In the genomic region with DNA sequence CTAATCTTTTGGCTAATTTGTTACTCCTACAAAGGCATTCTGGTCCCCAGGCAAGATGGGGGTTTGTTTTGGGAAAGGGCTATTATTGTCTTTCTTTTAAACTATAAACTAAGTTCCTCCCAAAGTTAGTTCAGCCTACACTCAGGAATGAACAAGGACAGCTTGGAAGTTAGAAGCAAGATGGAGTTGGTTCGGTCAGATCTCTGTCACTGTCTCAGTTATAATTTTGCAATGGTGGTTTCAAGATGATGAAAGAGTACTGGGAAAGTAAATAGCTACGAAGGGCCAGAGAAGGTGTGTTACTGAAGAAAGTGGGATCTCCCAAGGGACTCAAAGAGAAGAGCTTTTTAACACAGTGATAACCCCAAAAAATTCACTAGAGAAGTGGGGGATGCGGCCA, we compare ENCODE assay signal across 12 cellular contexts. TPM values are rescaled to one million over a fixed set of nuclear protein-coding genes. Genes with fewer than 3 reads are reported as not detected.
"Had no signal": no experiment of that assay in that cellular context is flagged by ENCODE, and none has a peak within 500 bp of the region (broad histone marks: within the 10 kb centered on the region; RNA-seq: fewer than 3 reads in every experiment).

No MANE protein-coding gene starts in this region.

- H3K27me3 Mint-ChIP-seq: central memory CD8-positive, alpha-beta T cell; memory B cell; naive thymus-derived CD4-positive, alpha-beta T cell; stimulated activated naive CD8-positive, alpha-beta T cell treated with anti-CD3 and anti-CD28 coated beads, Interleukin-15, amount 100 ng/mL, for 72 hours had no signal

- H3K9me3 Mint-ChIP-seq: central memory CD8-positive, alpha-beta T cell; memory B cell; naive thymus-derived CD4-positive, alpha-beta T cell; stimulated activated naive CD8-positive, alpha-beta T cell treated with anti-CD3 and anti-CD28 coated beads, Interleukin-15, amount 100 ng/mL, for 72 hours had no signal

- H3K27ac Mint-ChIP-seq: memory B cell; stimulated activated naive CD8-positive, alpha-beta T cell treated with anti-CD3 and anti-CD28 coated beads, Interleukin-15, amount 100 ng/mL, for 72 hours had no signal

- DNase-seq: activated naive CD4-positive, alpha-beta T cell; colonic mucosa; heart right ventricle; left lung; naive thymus-derived CD4-positive, alpha-beta T cell; stimulated activated CD4-positive, alpha-beta T cell treated with anti-CD3 and anti-CD28 coated beads, Interleukin-4, amount 100 ng/mL, for 1 hour; stimulated activated naive CD8-positive, alpha-beta T cell treated with anti-CD3 and anti-CD28 coated beads, Interleukin-15, amount 100 ng/mL, for 72 hours; T1000; trophoblast cell had no signal

- H3K4me3 Mint-ChIP-seq: central memory CD8-positive, alpha-beta T cell; memory B cell had no signal

RNA-seq across cellular contexts. Expression of gene MYO1G, which starts 10.3 kb away (rescaled TPM):
- polyA plus RNA-seq: smooth muscle cell had no signal
